In genomic region chr6:81002126-81002525, GRCh38 we compare ENCODE assay signal across 21 cellular contexts.
A peak's percentile ranks its signal among the peaks of the same experiment; 100 is the strongest.
DNase-seq lines count a peak whose midpoint lies in the region; FAIRE-seq and TF ChIP-seq lines count a peak whose summit lies in the region.
"Had no signal": no experiment of that assay in that cellular context is flagged by ENCODE, and none has a peak within 500 bp of the region (broad histone marks: within the 10 kb centered on the region; RNA-seq: fewer than 3 reads in every experiment).

No MANE protein-coding gene starts in this region.

- H3K27me3 Mint-ChIP-seq in MCF 10A (ENCODE audit: insufficient read depth, unreplicated experiment) (no peaks in the 10 kb centered on the region), mesothelial cell of epicardium (ENCODE audit: low read depth) (no peaks in the 10 kb centered on the region)

- BruUV-seq in MCF 10A (replicated peaks; lab: Mats Ljungman, UMichigan) = no TSS peak

- H3K27ac Mint-ChIP-seq in MCF 10A (ENCODE audit: low read depth, unreplicated experiment) = no peak overlapping the region
- no peak overlapping the region for H3K27ac Mint-ChIP-seq in mesothelial cell of epicardium

- H3K9me3 Mint-ChIP-seq in MCF 10A (ENCODE audit: unreplicated experiment) (peaks cover 9% of the 10 kb centered on the region), mesothelial cell of epicardium (peaks cover 23% of the 10 kb centered on the region)

- intact Hi-C loops in MCF 10A (cut with micrococcal nuclease) (no loop called here), breast epithelium (cut with DNase I; ENCODE audit: low total_unique reads) (no loop called here)

- no peak for TF ChIP-seq POLR2A in breast epithelium (IDR thresholded peaks at IDR 0.05)

- CTCF ChIA-PET in MCF 10A (lab: Yijun Ruan, JAX) = interaction anchor here (0.6 kb wide), 1 partner anchor 1267 kb away, joined by 3 read pairs; no protein-coding TSS in a partner anchor

- no peaks in the 10 kb centered on the region for H3K4me1 Mint-ChIP-seq in MCF 10A (ENCODE audit: insufficient read depth, unreplicated experiment)
- H3K4me1 Mint-ChIP-seq in mesothelial cell of epicardium = no peaks in the 10 kb centered on the region

- FAIRE-seq in bronchial epithelial cell (lab: Jason Lieb, UNC) = no peak
- FAIRE-seq: GM12878, K562 had no signal

- H3K4me3 Mint-ChIP-seq in MCF 10A (ENCODE audit: unreplicated experiment) (no peak overlapping the region), mesothelial cell of epicardium (no peak overlapping the region)

- no peaks in the 10 kb centered on the region for H3K4me1 ChIP-seq in breast epithelium
- H3K4me1 ChIP-seq: SJCRH30 had no signal

- H3K36me3 ChIP-seq in breast epithelium (no peaks in the 10 kb centered on the region), bronchial epithelial cell (ENCODE audit: control insufficient read depth, insufficient read depth, low read length) (no peaks in the 10 kb centered on the region)
- H3K36me3 ChIP-seq: SJCRH30 had no signal

- H3K4me3 ChIP-seq in breast epithelium (no peak overlapping the region), bronchial epithelial cell (ENCODE audit: low read depth, low read length) (no peak overlapping the region)
- H3K4me3 ChIP-seq: GM12878, K562, PC-9, SJCRH30 had no signal

- H3K36me3 Mint-ChIP-seq in MCF 10A (ENCODE audit: insufficient read depth, unreplicated experiment) = peaks cover 6% of the 10 kb centered on the region
- H3K36me3 Mint-ChIP-seq in mesothelial cell of epicardium = no peaks in the 10 kb centered on the region

- no peak for TF ChIP-seq CTCF in MCF 10A (IDR thresholded peaks at IDR 0.05; ENCODE audit: unreplicated experiment)
- no peak for TF ChIP-seq CTCF in breast epithelium (IDR thresholded peaks at IDR 0.05)
- TF ChIP-seq CTCF in bronchial epithelial cell (IDR thresholded peaks at IDR 0.05; ENCODE audit: insufficient read depth, low read length, severe bottlenecking) = no peak
- TF ChIP-seq CTCF in mesothelial cell of epicardium (IDR thresholded peaks at IDR 0.05; ENCODE audit: unreplicated experiment) = no peak

- H3K9me3 ChIP-seq in breast epithelium = peaks cover 0 to 19% of the 10 kb centered on the region in 2 donors
- H3K9me3 ChIP-seq: SJCRH30 had no signal

- H3K27me3 ChIP-seq in breast epithelium = no peaks in the 10 kb centered on the region
- no peaks in the 10 kb centered on the region for H3K27me3 ChIP-seq in bronchial epithelial cell (ENCODE audit: control insufficient read depth, insufficient read depth, low read length)
- H3K27me3 ChIP-seq: SJCRH30 had no signal

- H3K27ac ChIP-seq in breast epithelium = no peak overlapping the region
- H3K27ac ChIP-seq: 22Rv1, PC-9, RWPE1, SJCRH30 had no signal

- POLR2A ChIA-PET in MCF 10A (lab: Yijun Ruan, JAX) = no interaction called here

- DNase-seq in MCF 10A (ENCODE audit: unreplicated experiment) (peak; percentile 7), breast epithelium (ENCODE audit: low spot score in 2 of 2) (no peak), bronchial epithelial cell (ENCODE audit: low read depth) (peak; percentile 20), foreskin melanocyte (peak; percentile 7), glomerular visceral epithelial cell (ENCODE audit: extremely low spot score) (no peak), NCI-H226 (no peak), mesothelial cell of epicardium (ENCODE audit: low spot score in 2 of 2, unreplicated experiment in 2 of 2) (no peak), NCI-H1048 (lab: John Stamatoyannopoulos, UW) (no peak)
- DNase-seq: COR-L47, GOT3, MV-4-11, NCI-H1417 treated with DMSO at 0.1 percent for 48 hours, NCI-H1930, NCI-H345, NCI-H526, PC-9, SJCRH30 had no signal

Comparison
In these comparisons a context has a peak if more than half of its experiments do, and no peak if none do; other contexts are left out.
1. DNase-seq: peak in MCF 10A (single experiment), bronchial epithelial cell (single experiment) and foreskin melanocyte (single experiment); none in breast epithelium (0 of 2), glomerular visceral epithelial cell (single experiment), NCI-H226 (single experiment), mesothelial cell of epicardium (0 of 2) and NCI-H1048 (single experiment).